21 cellular contexts compared by ENCODE assay signal in the genomic region with DNA sequence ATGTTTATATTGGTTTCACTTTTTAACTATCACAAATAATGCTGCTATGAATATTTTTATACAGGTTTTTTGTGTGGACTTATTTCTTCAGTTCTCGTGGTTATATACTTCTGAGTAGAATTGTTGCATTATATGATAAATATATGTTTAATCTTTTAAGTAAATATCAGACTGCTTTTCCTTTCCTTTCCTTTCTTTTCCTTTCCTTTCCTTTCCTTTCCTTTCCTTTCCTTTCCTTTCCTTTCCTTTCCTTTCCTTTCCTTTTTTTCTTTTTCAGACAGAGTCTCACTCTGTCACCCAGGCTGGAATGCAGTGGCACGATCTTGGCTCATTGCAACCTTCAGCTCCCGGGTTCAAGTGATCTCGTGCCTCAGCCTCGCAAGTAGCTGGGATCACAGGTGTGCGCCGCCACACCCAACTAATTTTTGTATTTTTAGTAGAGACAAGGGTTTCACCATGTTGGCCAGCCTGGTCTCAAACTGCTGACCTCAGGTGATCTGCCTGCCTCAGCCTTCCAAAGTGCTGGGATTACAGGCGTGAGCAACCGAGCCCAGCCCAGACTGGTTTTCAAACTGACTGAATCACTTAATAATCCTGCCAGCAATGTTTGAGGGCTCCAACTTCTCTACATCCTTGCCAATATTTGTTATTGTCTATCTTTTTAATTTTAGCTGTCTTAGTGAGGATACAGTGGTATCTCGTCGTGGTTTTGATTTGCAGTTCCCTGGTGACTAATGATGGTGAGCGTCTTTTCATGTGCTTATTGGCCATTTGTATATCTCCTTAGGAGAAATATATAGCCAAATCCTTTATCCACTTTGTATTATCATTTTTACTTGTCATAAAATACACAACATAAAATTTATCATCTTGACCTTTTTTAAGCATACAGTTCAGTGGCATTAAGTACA. TPM values are rescaled to one million over a fixed set of nuclear protein-coding genes. Genes with fewer than 3 reads are reported as not detected.
DNase-seq lines count a peak whose midpoint lies in the region; ATAC-seq and TF ChIP-seq lines count a peak whose summit lies in the region.
"Had no signal": no experiment of that assay in that cellular context is flagged by ENCODE, and none has a peak within 500 bp of the region (broad histone marks: within the 10 kb centered on the region; RNA-seq: fewer than 3 reads in every experiment).

No MANE protein-coding gene starts in this region.

- H3K36me3 Mint-ChIP-seq in type B pancreatic cell = no peaks in the 10 kb centered on the region
- H3K36me3 Mint-ChIP-seq: immature natural killer cell had no signal

- DNase-seq in HT1080 (ENCODE audit: low read depth) (peak; percentile 18), epithelial cell of esophagus (ENCODE audit: low read depth) (peak; percentile 25), type B pancreatic cell (ENCODE audit: extremely low spot score, unreplicated experiment) (no peak)
- no peak for DNase-seq in stimulated activated CD4-positive, alpha-beta T cell treated with anti-CD3 and anti-CD28 coated beads, Interleukin-4, amount 100 ng/mL, for 4 hours
- DNase-seq: activated CD8-positive, alpha-beta memory T cell treated with anti-CD3 and anti-CD28 coated beads for 24 hours; activated T-cell treated with anti-CD3 and anti-CD28 coated beads, Interleukin-2, amount 50 U/mL, for 72 hours; BE2C; esophagus squamous epithelium; head of caudate nucleus; immature natural killer cell; lower lobe of right lung; MM.1S; naive thymus-derived CD8-positive, alpha-beta T cell; NCI-H187; SHP77; stimulated activated CD4-positive, alpha-beta T cell treated with anti-CD3 and anti-CD28 coated beads, Interleukin-2, amount 100 ng/mL, for 48 hours had no signal

- H3K9me3 Mint-ChIP-seq in type B pancreatic cell = no peaks in the 10 kb centered on the region
- H3K9me3 Mint-ChIP-seq: activated T-cell treated with anti-CD3 and anti-CD28 coated beads, Interleukin-2, amount 50 U/mL, for 72 hours; immature natural killer cell had no signal

- peaks cover 11% of the 10 kb centered on the region for H3K27me3 Mint-ChIP-seq in type B pancreatic cell

- no peaks in the 10 kb centered on the region for H3K4me1 Mint-ChIP-seq in type B pancreatic cell (ENCODE audit: unreplicated experiment)
- H3K4me1 Mint-ChIP-seq: immature natural killer cell had no signal

- TF ChIP-seq CTCF in epithelial cell of esophagus (IDR thresholded peaks at IDR 0.05; ENCODE audit: insufficient read depth, low read depth, low read length, missing control alignments) (no peak), type B pancreatic cell (conservative IDR thresholded peaks at IDR 0.05) (no peak)

- 0 out of 3 replicates have a peak, but pooled peaks have one; percentile 25 for ATAC-seq in SK-N-SH treated with all-trans-retinoic acid at 6 μM for 48 hours
- ATAC-seq in HG03135 (IDR thresholded peaks at IDR 0.05; ENCODE audit: unreplicated experiment) = no peak
- no peak for ATAC-seq in HG03520 (IDR thresholded peaks at IDR 0.05; ENCODE audit: unreplicated experiment)
- ATAC-seq: activated T-cell treated with anti-CD3 and anti-CD28 coated beads, Interleukin-2, amount 50 U/mL, for 72 hours; lower lobe of right lung; naive thymus-derived CD8-positive, alpha-beta T cell had no signal

- H3K4me3 Mint-ChIP-seq in type B pancreatic cell = no peak overlapping the region
- H3K4me3 Mint-ChIP-seq: activated T-cell treated with anti-CD3 and anti-CD28 coated beads, Interleukin-2, amount 50 U/mL, for 72 hours; immature natural killer cell; naive thymus-derived CD8-positive, alpha-beta T cell had no signal

- H3K4me3 ChIP-seq in epithelial cell of esophagus (ENCODE audit: low read length) = no peak overlapping the region
- H3K4me3 ChIP-seq: esophagus squamous epithelium, lower lobe of right lung had no signal

- peak overlapping the region; percentile 1 for H3K27ac Mint-ChIP-seq in type B pancreatic cell
- H3K27ac Mint-ChIP-seq: activated T-cell treated with anti-CD3 and anti-CD28 coated beads, Interleukin-2, amount 50 U/mL, for 72 hours; immature natural killer cell; naive thymus-derived CD8-positive, alpha-beta T cell had no signal

TF ChIP-seq in SK-N-SH treated with all-trans-retinoic acid at 6 μM for 48 hours, 23 proteins besides CTCF, POLR2A, EP300 and RAD21:
- no peak for TF ChIP-seq CSDC2 (CRISPR knock-in tag; IDR thresholded peaks at IDR 0.05)
- TF ChIP-seq PPARA (CRISPR knock-in tag; IDR thresholded peaks at IDR 0.05; ENCODE audit: borderline replicate concordance) = no peak
- TF ChIP-seq BACH2 (CRISPR knock-in tag; IDR thresholded peaks at IDR 0.05; ENCODE audit: borderline replicate concordance) = no peak
- TF ChIP-seq ZNF8 (CRISPR knock-in tag; IDR thresholded peaks at IDR 0.05) = no peak
- TF ChIP-seq GLIS3 (CRISPR knock-in tag; IDR thresholded peaks at IDR 0.05) = no peak
- no peak for TF ChIP-seq ZNF70 (CRISPR knock-in tag; IDR thresholded peaks at IDR 0.05)
- no peak for TF ChIP-seq ARNTL (CRISPR knock-in tag; IDR thresholded peaks at IDR 0.05; ENCODE audit: borderline replicate concordance, low read depth)
TF ChIP-seq in SK-N-SH treated with all-trans-retinoic acid at 6 μM for 48 hours: peak in this region for 0.

RNA-seq across cellular contexts. Expression of a gene that starts 21.9 kb away (rescaled TPM):
- not detected in 2 replicates for total RNA-seq in HT1080 (2014; rRNA removed; shearing (Covaris generic))
- not detected in 2 replicates for polyA plus RNA-seq in HT1080 (2015; cell fraction: cytosol; rRNA removed)
- not detected in 2 replicates for polyA plus RNA-seq in HT1080 (2015; cell fraction: nucleus; rRNA removed)
- 0.17 TPM in 2 replicates for total RNA-seq in type B pancreatic cell (ENCODE audit: low replicate concordance)
- total RNA-seq: activated T-cell treated with anti-CD3 and anti-CD28 coated beads, Interleukin-2, amount 50 U/mL, for 72 hours; lower lobe of right lung; naive thymus-derived CD8-positive, alpha-beta T cell; T-helper 2 cell treated with Interferon-gamma antibody and Interleukin-4, amounts not matched to agents 100 ng/mL and 5 ng/mL, for 36 hours; urinary bladder had no signal
- polyA plus RNA-seq: immature natural killer cell; naive thymus-derived CD8-positive, alpha-beta T cell; urinary bladder had no signal

RNA-seq across cellular contexts. Expression of a gene that starts 48.4 kb away (rescaled TPM):
- total RNA-seq in HT1080 (2014; rRNA removed; shearing (Covaris generic)) = not detected in 2 replicates
- polyA plus RNA-seq in HT1080 (2015; cell fraction: cytosol; rRNA removed) = not detected in 2 replicates
- polyA plus RNA-seq in HT1080 (2015; cell fraction: nucleus; rRNA removed) = not detected in 2 replicates
- 0.27 TPM in 1 of 2 replicates, not detected in the other for total RNA-seq in type B pancreatic cell (ENCODE audit: low replicate concordance)
- total RNA-seq: activated T-cell treated with anti-CD3 and anti-CD28 coated beads, Interleukin-2, amount 50 U/mL, for 72 hours; esophagus squamous epithelium; lower lobe of right lung; naive thymus-derived CD8-positive, alpha-beta T cell; T-helper 2 cell treated with Interferon-gamma antibody and Interleukin-4, amounts not matched to agents 100 ng/mL and 5 ng/mL, for 36 hours had no signal
- polyA plus RNA-seq: immature natural killer cell; naive thymus-derived CD8-positive, alpha-beta T cell had no signal

RNA-seq across cellular contexts. Expression of a gene that starts 51.2 kb away (rescaled TPM):
- 23.6 and 40.8 TPM in 2 replicates for total RNA-seq in HT1080 (2014; rRNA removed; shearing (Covaris generic))
- 16.6 and 26.9 TPM in 2 replicates for polyA plus RNA-seq in HT1080 (2015; cell fraction: cytosol; rRNA removed)
- 27.4 and 27.7 TPM in 2 replicates for polyA plus RNA-seq in HT1080 (2015; cell fraction: nucleus; rRNA removed)
- total RNA-seq in type B pancreatic cell (ENCODE audit: low replicate concordance) = 22.7 and 46.9 TPM in 2 replicates

Comparison
In these comparisons a context has a peak if more than half of its experiments do, and no peak if none do; other contexts are left out.
1. DNase-seq: peak in HT1080 (single experiment) and epithelial cell of esophagus (single experiment); none in type B pancreatic cell (single experiment) and stimulated activated CD4-positive, alpha-beta T cell treated with anti-CD3 and anti-CD28 coated beads, Interleukin-4, amount 100 ng/mL, for 4 hours (0 of 2).